ENCODE assay signal across 15 cellular contexts in genomic region chr7:44052771-44053365, GRCh38. TPM values are rescaled to one million over a fixed set of nuclear protein-coding genes. Genes with fewer than 3 reads are reported as not detected.
DNase-seq lines count a peak whose midpoint lies in the region; ATAC-seq, FAIRE-seq and TF ChIP-seq lines count a peak whose summit lies in the region.
"Had no signal": no experiment of that assay in that cellular context is flagged by ENCODE, and none has a peak within 500 bp of the region (broad histone marks: within the 10 kb centered on the region; RNA-seq: fewer than 3 reads in every experiment).

No MANE protein-coding gene starts in this region.

- H2AFZ ChIP-seq in GM12878 (ENCODE audit: control insufficient read depth, low read depth, low read length) = no peak overlapping the region
- no peak overlapping the region for H2AFZ ChIP-seq in neuronal stem cell (ENCODE audit: low read length)

- SMC1A ChIA-PET in GM12878 (lab: Charles Lee; ENCODE audit: uncharacterized antibody, unreplicated experiment) = interaction anchor here (0.9 kb wide), 1 partner anchor 29 kb away, joined by 4 read pairs; no protein-coding TSS in a partner anchor

- ATAC-seq in CD8-positive, alpha-beta T cell = no peak
- no peak for ATAC-seq in GM12878
- ATAC-seq in HG02970 (IDR thresholded peaks at IDR 0.05; ENCODE audit: low FRiP score, unreplicated experiment) = no peak
- ATAC-seq: effector memory CD8-positive, alpha-beta T cell; foreskin keratinocyte had no signal

- H3K27ac ChIP-seq in CD8-positive, alpha-beta T cell (ENCODE audit: low read depth, low read length) = no peak overlapping the region
- H3K27ac ChIP-seq in GM12878 (ENCODE audit: control insufficient read depth, insufficient read depth) = no peak overlapping the region
- no peak overlapping the region for H3K27ac ChIP-seq in neuronal stem cell (replicated peaks; ENCODE audit: low read length)
- H3K27ac ChIP-seq in substantia nigra (ENCODE audit: low read depth, low read length, poor library complexity, severe bottlenecking) = no peak overlapping the region
- H3K27ac ChIP-seq: foreskin keratinocyte had no signal

- H3K4me1 Mint-ChIP-seq in CD8-positive, alpha-beta T cell (ENCODE audit: low read depth) = peaks cover 66% of the 10 kb centered on the region

- H3K14ac ChIP-seq in neuronal stem cell (ENCODE audit: low read length) = no peak overlapping the region

- FAIRE-seq in GM12878 (lab: Jason Lieb, UNC) = no peak
- FAIRE-seq: HTR-8/SVneo had no signal

- H3K9me3 ChIP-seq in BE2C (no peaks in the 10 kb centered on the region), GM12878 (replicated peaks; ENCODE audit: control insufficient read depth, insufficient read depth, low read length) (no peaks in the 10 kb centered on the region; the same call in 2 of the 3 replicates), neuronal stem cell (replicated peaks in 1 of 2; ENCODE audit: control insufficient read depth in 2 of 2, insufficient read depth in 1 of 2, low read depth in 1 of 2, low read length in 2 of 2) (no peaks in the 10 kb centered on the region)
- H3K9me3 ChIP-seq in CD8-positive, alpha-beta T cell (ENCODE audit: low read length) = no peaks in the 10 kb centered on the region

- POLR2A ChIA-PET in CD8-positive, alpha-beta T cell (lab: Charles Lee) = interaction anchor here (0.7 to 7.4 kb wide), 4 partner anchors 8 to 52 kb away, joined by 3 to 62 read pairs (median 4); partner anchors contain the start of genes AEBP1, DBNL and PGAM2
- POLR2A ChIA-PET in GM12878 (lab: Charles Lee) = no interaction called here

- H3K79me1 ChIP-seq in neuronal stem cell (ENCODE audit: low read depth, low read length) = peaks cover 4% of the 10 kb centered on the region

- H4K91ac ChIP-seq in neuronal stem cell (ENCODE audit: low read depth, low read length, poor library complexity) = no peak overlapping the region

- H3K27me3 ChIP-seq in BE2C = no peaks in the 10 kb centered on the region
- no peaks in the 10 kb centered on the region for H3K27me3 ChIP-seq in CD8-positive, alpha-beta T cell (ENCODE audit: insufficient read depth, low read length)
- no peaks in the 10 kb centered on the region for H3K27me3 ChIP-seq in GM12878 (replicated peaks in 1 of 2; ENCODE audit: control insufficient read depth in 2 of 2, insufficient read depth in 2 of 2, low read length in 1 of 2)
- H3K27me3 ChIP-seq in neuronal stem cell (ENCODE audit: control insufficient read depth in 3 of 3, insufficient read depth in 3 of 3, low read depth in 1 of 3, low read length in 3 of 3) = no peaks in the 10 kb centered on the region
- H3K27me3 ChIP-seq: foreskin keratinocyte had no signal

- peak overlapping the region; percentile 55 for H3K27ac Mint-ChIP-seq in CD8-positive, alpha-beta T cell
- H3K27ac Mint-ChIP-seq: memory B cell had no signal

- DNase-seq in BE2C (no peak), GM12878 (ENCODE audit: low read depth, low spot score) (no peak), neuronal stem cell (ENCODE audit: low spot score) (no peak), substantia nigra (lab: John Stamatoyannopoulos, UW) (no peak)
- DNase-seq in CD8-positive, alpha-beta T cell = no peak
- no peak for DNase-seq in stimulated activated CD4-positive, alpha-beta T cell treated with anti-CD3 and anti-CD28 coated beads, Interleukin-15, amount 100 ng/mL, for 24 hours
- DNase-seq: activated CD4-positive, alpha-beta T cell treated with anti-CD3 and anti-CD28 coated beads, Interleukin-2, amount 50 U/mL, for 1 hour; effector memory CD8-positive, alpha-beta T cell; foreskin keratinocyte; occipital lobe; T1000 had no signal

- H2BK5ac ChIP-seq in neuronal stem cell (ENCODE audit: low read length) = no peak overlapping the region

- H3K4me1 ChIP-seq in BE2C (no peaks in the 10 kb centered on the region), GM12878 (ENCODE audit: control insufficient read depth, insufficient read depth, low read length) (peaks cover 8% of the 10 kb centered on the region), neuronal stem cell (ENCODE audit: control insufficient read depth in 2 of 2, insufficient read depth in 1 of 2, low read depth in 1 of 2, low read length in 2 of 2) (no peaks in the 10 kb centered on the region)
- peaks cover 57% of the 10 kb centered on the region for H3K4me1 ChIP-seq in CD8-positive, alpha-beta T cell (ENCODE audit: insufficient read depth, low read length)
- H3K4me1 ChIP-seq: foreskin keratinocyte had no signal

- intact Hi-C loops in CD8-positive, alpha-beta T cell (cut with DNase I, micrococcal nuclease) = no loop called here
- intact Hi-C loops in GM12878 (cut with micrococcal nuclease; ENCODE audit: unreplicated experiment) = no loop called here

- CTCF ChIA-PET in CD8-positive, alpha-beta T cell (lab: Charles Lee) = no interaction called here
- CTCF ChIA-PET in GM12878 (lab: Yijun Ruan, JAX) = interaction anchor here (0.6 kb wide), 1 partner anchor 33 kb away, joined by 3 read pairs; no protein-coding TSS in a partner anchor

- RAD21 ChIA-PET in GM12878 (lab: Charles Lee; ENCODE audit: unreplicated experiment) = no interaction called here

- WGBS in GM12878 (ENCODE audit: insufficient coverage, insufficient replicate concordance, low lambda C conversion rate, missing lambda C conversion rate) = 80% methylated on average over 12 of the region's 12 CpGs
- no CpG with 5 or more reads among the region's 12 CpGs for WGBS in neuronal stem cell (ENCODE audit: extremely low coverage in 2 of 2, insufficient read length in 2 of 2, insufficient replicate concordance in 1 of 2), 2 donors

- H2BK15ac ChIP-seq in neuronal stem cell (ENCODE audit: low read length) = no peak overlapping the region

- TF ChIP-seq RAD21 in GM12878 (IDR thresholded peaks at IDR 0.05; ENCODE audit: insufficient read depth, low read depth, low read length) = no peak

- no peak overlapping the region for H3K4ac ChIP-seq in neuronal stem cell (ENCODE audit: low read length)

- H2BK12ac ChIP-seq in neuronal stem cell (ENCODE audit: low read length) = no peak overlapping the region

- no peak overlapping the region for H3K4me2 ChIP-seq in GM12878 (ENCODE audit: control insufficient read depth, insufficient read depth)
- H3K4me2 ChIP-seq in neuronal stem cell (ENCODE audit: insufficient read depth, low read length, poor library complexity, severe bottlenecking) = no peak overlapping the region
- H3K4me2 ChIP-seq: smooth muscle cell had no signal

- BruUV-seq in GM12878 (replicated peaks; lab: Mats Ljungman, UMichigan) = no TSS peak

- H3K36me3 Mint-ChIP-seq in CD8-positive, alpha-beta T cell = peaks cover 77% of the 10 kb centered on the region

- peak; percentile 53 for TF ChIP-seq POLR2A in GM12878 (IDR thresholded peaks at IDR 0.05; ENCODE audit: low read depth, low read length)

- peaks cover 14% of the 10 kb centered on the region for H3K79me2 ChIP-seq in GM12878 (ENCODE audit: control insufficient read depth, insufficient read depth, low read length)

- H3K9me3 Mint-ChIP-seq in CD8-positive, alpha-beta T cell = no peaks in the 10 kb centered on the region
- H3K9me3 Mint-ChIP-seq: effector memory CD8-positive, alpha-beta T cell; memory B cell had no signal

- no peak overlapping the region for H2BK120ac ChIP-seq in neuronal stem cell (ENCODE audit: low read depth, low read length)

- no peak for TF ChIP-seq EP300 in GM12878 (IDR thresholded peaks at IDR 0.05; ENCODE audit: borderline replicate concordance in 1 of 2, control insufficient read depth in 1 of 2, low read depth in 2 of 2, low read length in 2 of 2)

- H3K9ac ChIP-seq in GM12878 (ENCODE audit: control insufficient read depth, insufficient read depth, low read length) (no peak overlapping the region), neuronal stem cell (ENCODE audit: low read depth, low read length, poor library complexity) (no peak overlapping the region)

- H3K27me3 Mint-ChIP-seq in CD8-positive, alpha-beta T cell (ENCODE audit: low read depth) = no peaks in the 10 kb centered on the region
- H3K27me3 Mint-ChIP-seq: effector memory CD8-positive, alpha-beta T cell; memory B cell had no signal

- H3K4me3 ChIP-seq in BE2C (ENCODE audit: low read depth, low read length) = no peak overlapping the region
- no peak overlapping the region for H3K4me3 ChIP-seq in CD8-positive, alpha-beta T cell (ENCODE audit: low read depth, low read length)
- no peak overlapping the region for H3K4me3 ChIP-seq in GM12878
- no peak overlapping the region for H3K4me3 ChIP-seq in neuronal stem cell (ENCODE audit: low read length in 2 of 2)
- H3K4me3 ChIP-seq: smooth muscle cell had no signal

- peaks cover 8% of the 10 kb centered on the region for H4K20me1 ChIP-seq in GM12878 (ENCODE audit: control insufficient read depth, insufficient read depth)

- H3K4me3 Mint-ChIP-seq in CD8-positive, alpha-beta T cell = no peak overlapping the region
- H3K4me3 Mint-ChIP-seq: effector memory CD8-positive, alpha-beta T cell; memory B cell had no signal

- H4K8ac ChIP-seq in neuronal stem cell (ENCODE audit: low read depth, low read length) = no peak overlapping the region

- no peak overlapping the region for H2AK5ac ChIP-seq in neuronal stem cell (ENCODE audit: low read depth, low read length)

- peaks cover 60% of the 10 kb centered on the region for H3K36me3 ChIP-seq in BE2C
- peaks cover 52% of the 10 kb centered on the region for H3K36me3 ChIP-seq in CD8-positive, alpha-beta T cell (ENCODE audit: insufficient read depth, low read length)
- peaks cover 31 to 52% of the 10 kb centered on the region in 2 experiments for H3K36me3 ChIP-seq in GM12878 (ENCODE audit: control insufficient read depth in 2 of 2, insufficient read depth in 2 of 2, low read length in 1 of 2)
- H3K36me3 ChIP-seq in neuronal stem cell (replicated peaks in 1 of 2; ENCODE audit: control insufficient read depth in 2 of 2, insufficient read depth in 2 of 2, low read length in 2 of 2) = peaks cover 38 to 86% of the 10 kb centered on the region in 2 donors

- peak overlapping the region; percentile 40 for H3K23ac ChIP-seq in neuronal stem cell (ENCODE audit: low read depth, low read length, poor library complexity)

- in situ Hi-C loops in GM12878 (cut with MboI) = no loop called here

- TF ChIP-seq CTCF in BE2C (IDR thresholded peaks at IDR 0.05; ENCODE audit: low read depth, low read length) = 0 out of 2 replicates have a peak, but pooled peaks have one; percentile 9
- no peak for TF ChIP-seq CTCF in CD8-positive, alpha-beta T cell (IDR thresholded peaks at IDR 0.05)
- no peak for TF ChIP-seq CTCF in GM12878 (IDR thresholded peaks at IDR 0.05 in 2 of 3, conservative IDR thresholded peaks at IDR 0.05 in 1 of 3; ENCODE audit: control insufficient read depth in 2 of 3, extremely low read depth in 1 of 3, insufficient read depth in 1 of 3, low read depth in 3 of 3, low read length in 3 of 3)

- no peak overlapping the region for H3K18ac ChIP-seq in neuronal stem cell (ENCODE audit: low read length)

RNA-seq across cellular contexts. Expression of gene DBNL, which starts 8.4 kb away (rescaled TPM):
- polyA plus RNA-seq in BE2C (2012; ENCODE audit: insufficient read depth, insufficient read length, low read depth) = 210 TPM
- total RNA-seq in CD8-positive, alpha-beta T cell = 10 to 100 TPM; 82.1 to 84.8 TPM
- total RNA-seq in GM12878 (2013; cell fraction: nucleolus; rRNA removed) = 252 and 284 TPM in 2 replicates
- total RNA-seq in GM12878 (2014; rRNA removed) (113 and 117 TPM in 2 replicates), GM12878 (2014; rRNA removed; fragmentation: Illumina TruSeq; extraction: Trizol) (62.0 and 65.6 TPM in 2 replicates), GM12878 (2021) (108 and 110 TPM in 2 replicates)
- 79.6 TPM for polyA plus RNA-seq in GM12878 (2011; ENCODE audit: low read depth)
- polyA plus RNA-seq in GM12878 (2011; rRNA removed) (32.2 and 58.3 TPM in 2 replicates), GM12878 (2014; fragmentation: Illumina TruSeq; extraction: Trizol) (30.2 and 78.1 TPM in 2 replicates), GM12878 (2014; fragmentation: Nextera tagmentation; extraction: Ambion mirVana) (10 to 100 TPM in 1 of 2 experiments, 1 to 10 TPM in 1; 4.1 to 18.5 TPM), GM12878 (2014; rRNA removed) (90.4 and 108 TPM in 2 replicates), GM12878 (2016; fragmentation: Nextera tagmentation; extraction: Ambion mirVana) (100 to 1,000 TPM; 161 to 179 TPM)
- 82.9 and 87.8 TPM in 2 replicates for polyA plus RNA-seq in GM12878 (2011; cell fraction: cytosol; rRNA removed)
- 136 and 153 TPM in 2 replicates for polyA plus RNA-seq in GM12878 (2011; cell fraction: nucleus; rRNA removed)
- polyA plus RNA-seq in GM12878 (2012) = 72.6 and 74.6 TPM in 2 replicates
- 61.2 and 89.4 TPM in 2 replicates for polyA minus RNA-seq in GM12878 (2011; rRNA and poly(A)+ RNA removed)
- polyA minus RNA-seq in GM12878 (2011; cell fraction: cytosol; rRNA and poly(A)+ RNA removed) = 23.8 and 26.2 TPM in 2 replicates
- 35.8 and 70.2 TPM in 2 replicates for polyA minus RNA-seq in GM12878 (2011; cell fraction: nucleus; rRNA and poly(A)+ RNA removed)
- 14.7 TPM for polyA plus RNA-seq in neuronal stem cell (2013, experiment 1 of 2)
- polyA plus RNA-seq in neuronal stem cell (2013, experiment 2 of 2) = 14.7 TPM

RNA-seq across cellular contexts. Expression of gene PGAM2, which starts 12.5 kb away (rescaled TPM):
- 207 TPM for polyA plus RNA-seq in BE2C (2012; ENCODE audit: insufficient read depth, insufficient read length, low read depth)
- 1 to 10 TPM; 1.1 to 1.5 TPM for total RNA-seq in CD8-positive, alpha-beta T cell
- total RNA-seq in GM12878 (2013; cell fraction: nucleolus; rRNA removed) = 2.5 and 3.7 TPM in 2 replicates
- total RNA-seq in GM12878 (2014; rRNA removed) (not detected in 2 replicates), GM12878 (2014; rRNA removed; fragmentation: Illumina TruSeq; extraction: Trizol) (not detected in 2 replicates), GM12878 (2021) (0.24 TPM in 1 of 2 replicates, not detected in the other)
- polyA plus RNA-seq in GM12878 (2011; ENCODE audit: low read depth) = not detected
- polyA plus RNA-seq in GM12878 (2011; rRNA removed) (not detected in 2 replicates), GM12878 (2014; fragmentation: Illumina TruSeq; extraction: Trizol) (not detected in 2 replicates), GM12878 (2014; fragmentation: Nextera tagmentation; extraction: Ambion mirVana) (not detected), GM12878 (2014; rRNA removed) (0.13 TPM in 1 of 2 replicates, not detected in the other), GM12878 (2016; fragmentation: Nextera tagmentation; extraction: Ambion mirVana) (not detected)
- polyA plus RNA-seq in GM12878 (2011; cell fraction: cytosol; rRNA removed) = not detected in 2 replicates
- polyA plus RNA-seq in GM12878 (2011; cell fraction: nucleus; rRNA removed) = 0.87 and 1.2 TPM in 2 replicates
- polyA plus RNA-seq in GM12878 (2012) = 0.18 TPM in 1 of 2 replicates, not detected in the other
- not detected in 2 replicates for polyA minus RNA-seq in GM12878 (2011; rRNA and poly(A)+ RNA removed)
- polyA minus RNA-seq in GM12878 (2011; cell fraction: cytosol; rRNA and poly(A)+ RNA removed) = not detected in 2 replicates
- 0.57 and 0.97 TPM in 2 replicates for polyA minus RNA-seq in GM12878 (2011; cell fraction: nucleus; rRNA and poly(A)+ RNA removed)
- 17.7 TPM for polyA plus RNA-seq in neuronal stem cell (2013, experiment 1 of 2)
- 17.9 TPM for polyA plus RNA-seq in neuronal stem cell (2013, experiment 2 of 2)
- total RNA-seq: smooth muscle cell had no signal
- polyA plus RNA-seq: smooth muscle cell had no signal

RNA-seq across cellular contexts. Expression of gene POLM, which starts 29.5 kb away (rescaled TPM):
- 21.3 TPM for polyA plus RNA-seq in BE2C (2012; ENCODE audit: insufficient read depth, insufficient read length, low read depth)
- total RNA-seq in CD8-positive, alpha-beta T cell = 10 to 100 TPM; 35.7 to 42.0 TPM
- 108 and 133 TPM in 2 replicates for total RNA-seq in GM12878 (2013; cell fraction: nucleolus; rRNA removed)
- total RNA-seq in GM12878 (2014; rRNA removed) = 23.3 and 24.8 TPM in 2 replicates
- 13.5 and 14.1 TPM in 2 replicates for total RNA-seq in GM12878 (2014; rRNA removed; fragmentation: Illumina TruSeq; extraction: Trizol)
- total RNA-seq in GM12878 (2021) = 33.8 and 37.8 TPM in 2 replicates
- polyA plus RNA-seq in GM12878 (2011; ENCODE audit: low read depth) = 9.0 TPM
- 11.0 and 15.9 TPM in 2 replicates for polyA plus RNA-seq in GM12878 (2011; rRNA removed)
- polyA plus RNA-seq in GM12878 (2011; cell fraction: cytosol; rRNA removed) = 17.6 and 26.6 TPM in 2 replicates
- 86.2 and 99.8 TPM in 2 replicates for polyA plus RNA-seq in GM12878 (2011; cell fraction: nucleus; rRNA removed)
- 16.6 and 18.6 TPM in 2 replicates for polyA plus RNA-seq in GM12878 (2012)
- polyA plus RNA-seq in GM12878 (2014; fragmentation: Illumina TruSeq; extraction: Trizol) = 8.0 and 16.1 TPM in 2 replicates
- 1 to 10 TPM; 3.1 to 4.6 TPM for polyA plus RNA-seq in GM12878 (2014; fragmentation: Nextera tagmentation; extraction: Ambion mirVana)
- 39.4 and 41.5 TPM in 2 replicates for polyA plus RNA-seq in GM12878 (2014; rRNA removed)
- 10 to 100 TPM; 22.0 to 23.2 TPM for polyA plus RNA-seq in GM12878 (2016; fragmentation: Nextera tagmentation; extraction: Ambion mirVana)
- 19.2 and 33.0 TPM in 2 replicates for polyA minus RNA-seq in GM12878 (2011; rRNA and poly(A)+ RNA removed)
- 12.7 and 16.4 TPM in 2 replicates for polyA minus RNA-seq in GM12878 (2011; cell fraction: cytosol; rRNA and poly(A)+ RNA removed)
- 41.2 and 67.5 TPM in 2 replicates for polyA minus RNA-seq in GM12878 (2011; cell fraction: nucleus; rRNA and poly(A)+ RNA removed)
- 9.9 TPM for polyA plus RNA-seq in neuronal stem cell (2013, experiment 1 of 2)
- polyA plus RNA-seq in neuronal stem cell (2013, experiment 2 of 2) = 8.9 TPM

RNA-seq across cellular contexts. Expression of gene AEBP1, which starts 51.3 kb away (rescaled TPM):
- 21.3 TPM for polyA plus RNA-seq in BE2C (2012; ENCODE audit: insufficient read depth, insufficient read length, low read depth)
- 10 to 100 TPM; 15.9 to 22.6 TPM for total RNA-seq in CD8-positive, alpha-beta T cell
- total RNA-seq in GM12878 (2013; cell fraction: nucleolus; rRNA removed) = 1.9 and 3.2 TPM in 2 replicates
- total RNA-seq in GM12878 (2014; rRNA removed) (0.06 TPM in 1 of 2 replicates, not detected in the other), GM12878 (2014; rRNA removed; fragmentation: Illumina TruSeq; extraction: Trizol) (not detected in 2 replicates), GM12878 (2021) (0.16 and 0.23 TPM in 2 replicates)
- 0.46 TPM for polyA plus RNA-seq in GM12878 (2011; ENCODE audit: low read depth)
- polyA plus RNA-seq in GM12878 (2011; rRNA removed) (0.09 and 0.20 TPM in 2 replicates), GM12878 (2014; fragmentation: Illumina TruSeq; extraction: Trizol) (not detected in 2 replicates), GM12878 (2014; fragmentation: Nextera tagmentation; extraction: Ambion mirVana) (not detected), GM12878 (2014; rRNA removed) (0.08 TPM in 1 of 2 replicates, not detected in the other), GM12878 (2016; fragmentation: Nextera tagmentation; extraction: Ambion mirVana) (under 1 TPM in 1 of 2 experiments, not detected in 1; 0.11 TPM)
- 0.13 and 0.22 TPM in 2 replicates for polyA plus RNA-seq in GM12878 (2011; cell fraction: cytosol; rRNA removed)
- polyA plus RNA-seq in GM12878 (2011; cell fraction: nucleus; rRNA removed) = 1.8 and 3.1 TPM in 2 replicates
- polyA plus RNA-seq in GM12878 (2012) = 0.31 and 0.46 TPM in 2 replicates
- polyA minus RNA-seq in GM12878 (2011; rRNA and poly(A)+ RNA removed) = 0.67 TPM in 1 of 2 replicates, not detected in the other
- polyA minus RNA-seq in GM12878 (2011; cell fraction: cytosol; rRNA and poly(A)+ RNA removed) = not detected in 2 replicates
- 0.24 and 0.57 TPM in 2 replicates for polyA minus RNA-seq in GM12878 (2011; cell fraction: nucleus; rRNA and poly(A)+ RNA removed)
- 24.7 TPM for polyA plus RNA-seq in neuronal stem cell (2013, experiment 1 of 2)
- 25.4 TPM for polyA plus RNA-seq in neuronal stem cell (2013, experiment 2 of 2)

RNA-seq across cellular contexts. Expression of gene SPDYE1, which starts 55.2 kb away (rescaled TPM):
- not detected for polyA plus RNA-seq in BE2C (2012; ENCODE audit: insufficient read depth, insufficient read length, low read depth)
- not detected for total RNA-seq in CD8-positive, alpha-beta T cell
- 0.32 TPM in 1 of 2 replicates, not detected in the other for total RNA-seq in GM12878 (2013; cell fraction: nucleolus; rRNA removed)
- total RNA-seq in GM12878 (2014; rRNA removed) (0.11 TPM in 1 of 2 replicates, not detected in the other), GM12878 (2014; rRNA removed; fragmentation: Illumina TruSeq; extraction: Trizol) (0.04 TPM in 1 of 2 replicates, not detected in the other), GM12878 (2021) (not detected in 2 replicates)
- polyA plus RNA-seq in GM12878 (2011; ENCODE audit: low read depth) = 0.09 TPM
- polyA plus RNA-seq in GM12878 (2011; rRNA removed) (0.05 TPM in 1 of 2 replicates, not detected in the other), GM12878 (2014; fragmentation: Illumina TruSeq; extraction: Trizol) (not detected in 2 replicates), GM12878 (2014; fragmentation: Nextera tagmentation; extraction: Ambion mirVana) (under 1 TPM; 0.05 to 0.07 TPM), GM12878 (2014; rRNA removed) (not detected in 2 replicates), GM12878 (2016; fragmentation: Nextera tagmentation; extraction: Ambion mirVana) (1 to 10 TPM; 1.1 to 1.3 TPM)
- polyA plus RNA-seq in GM12878 (2011; cell fraction: cytosol; rRNA removed) = not detected in 2 replicates
- not detected in 2 replicates for polyA plus RNA-seq in GM12878 (2011; cell fraction: nucleus; rRNA removed)
- 0.18 and 0.37 TPM in 2 replicates for polyA plus RNA-seq in GM12878 (2012)
- polyA minus RNA-seq in GM12878 (2011; rRNA and poly(A)+ RNA removed) = not detected in 2 replicates
- polyA minus RNA-seq in GM12878 (2011; cell fraction: cytosol; rRNA and poly(A)+ RNA removed) = not detected in 2 replicates
- not detected in 2 replicates for polyA minus RNA-seq in GM12878 (2011; cell fraction: nucleus; rRNA and poly(A)+ RNA removed)
- polyA plus RNA-seq in neuronal stem cell (2013, experiment 1 of 2) = not detected
- polyA plus RNA-seq in neuronal stem cell (2013, experiment 2 of 2) = not detected
- total RNA-seq: foreskin keratinocyte, occipital lobe, smooth muscle cell had no signal
- polyA plus RNA-seq: foreskin keratinocyte had no signal
